In the genomic region with DNA sequence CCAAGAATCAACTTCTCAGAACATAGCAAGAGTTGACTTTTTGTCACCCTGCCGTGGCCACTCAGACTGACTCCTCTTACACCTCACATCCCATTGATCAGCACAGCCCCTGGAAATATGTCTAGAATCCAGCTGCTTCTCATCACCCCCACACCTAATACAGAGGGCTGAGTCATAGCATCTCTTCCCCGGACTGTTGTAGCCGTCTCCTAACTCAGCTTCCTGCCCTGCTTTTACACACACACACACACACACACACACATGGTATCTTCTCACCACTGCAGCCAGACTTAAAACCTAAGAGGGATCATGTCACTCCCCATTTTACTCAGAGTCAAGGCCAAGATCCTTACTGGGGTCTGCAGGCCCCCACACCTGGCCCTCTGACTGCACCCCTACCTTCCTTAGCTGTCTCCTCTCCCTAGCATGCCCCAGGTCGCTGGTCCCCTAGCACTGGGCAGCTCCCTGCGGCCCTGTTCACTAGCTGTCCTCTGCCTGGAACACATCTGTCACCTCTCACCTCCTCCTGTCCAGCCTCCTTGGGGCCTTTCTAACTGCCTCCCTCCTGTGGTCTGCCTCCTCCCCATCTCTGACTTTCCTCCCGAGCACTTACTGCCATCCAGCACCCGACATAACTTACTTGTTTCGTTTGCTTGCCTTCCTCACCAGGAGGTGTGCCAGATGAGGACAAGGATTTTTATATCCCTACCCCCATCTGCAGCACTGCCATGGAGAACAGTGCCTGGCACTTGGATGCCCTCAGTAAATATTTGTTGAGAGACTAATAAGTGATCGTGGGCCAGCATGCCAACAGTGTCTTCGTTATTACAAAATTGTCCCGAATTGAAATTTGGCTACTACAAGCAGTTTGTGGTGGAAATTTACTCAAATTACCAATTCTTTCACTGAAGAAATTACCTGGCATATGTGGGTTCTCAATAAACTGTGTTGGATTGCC, we compare ENCODE assay signal across 8 cellular contexts.
A peak's percentile ranks its signal among the peaks of the same experiment; 100 is the strongest.
DNase-seq lines count a peak whose midpoint lies in the region; ATAC-seq, FAIRE-seq and TF ChIP-seq lines count a peak whose summit lies in the region.

No MANE protein-coding gene starts in this region.

- H2AFZ ChIP-seq in keratinocyte (ENCODE audit: control insufficient read depth, low read length): no peak overlapping the region

- peaks cover 14% of the 10 kb centered on the region for H3K79me2 ChIP-seq in keratinocyte (ENCODE audit: control insufficient read depth, insufficient read depth, low read length)

- peaks cover 49% of the 10 kb centered on the region for H3K4me1 Mint-ChIP-seq in activated naive CD8-positive, alpha-beta T cell treated with anti-CD3 and anti-CD28 coated beads for 36 hours

- peak overlapping the region; percentile 71 for H3K4me2 ChIP-seq in keratinocyte (ENCODE audit: control insufficient read depth, extremely low read depth, insufficient read depth, low read depth, low read length)

- DNase-seq in HPDE6-E6E7 (ENCODE audit: extremely low spot score): peak; percentile 54
- DNase-seq in activated naive CD8-positive, alpha-beta T cell treated with anti-CD3 and anti-CD28 coated beads for 36 hours: peak; percentile 26
- DNase-seq in keratinocyte (ENCODE audit: low read depth, low spot score): peak; percentile 66
- no peak for DNase-seq in tibial artery
- DNase-seq in cerebellum (ENCODE audit: low spot score): no peak
- no peak for DNase-seq in NCI-H748 (lab: John Stamatoyannopoulos, UW; ENCODE audit: unreplicated experiment)

- FAIRE-seq in keratinocyte (lab: Jason Lieb, UNC): peak; percentile 80

- H3K9me1 ChIP-seq in keratinocyte (ENCODE audit: control insufficient read depth, extremely low read depth, insufficient read depth, low read length): peaks cover 8% of the 10 kb centered on the region

- H3K27me3 ChIP-seq in keratinocyte (ENCODE audit: control insufficient read depth, extremely low read depth, insufficient read depth, low read length) (no peaks in the 10 kb centered on the region), tibial artery (no peaks in the 10 kb centered on the region)

- intact Hi-C loops in tibial artery (cut with DNase I; ENCODE audit: low total_unique reads): loop anchor here (5.0 to 10.0 kb wide), 3 partner anchors 57 to 375 kb away; no protein-coding TSS in a partner anchor

- no peaks in the 10 kb centered on the region for H3K9me3 ChIP-seq in keratinocyte (ENCODE audit: control insufficient read depth, low read depth, low read length)
- no peaks in the 10 kb centered on the region for H3K9me3 ChIP-seq in tibial artery

- H3K9ac ChIP-seq in keratinocyte (ENCODE audit: control insufficient read depth, extremely low read depth, insufficient read depth, low read length): peak overlapping the region; percentile 65

- ATAC-seq in HG03439 (IDR thresholded peaks at IDR 0.05; ENCODE audit: unreplicated experiment): no peak

- H3K36me3 ChIP-seq in keratinocyte (ENCODE audit: control insufficient read depth in 2 of 2, extremely low read depth in 1 of 2, insufficient read depth in 2 of 2, low read length in 2 of 2) (peaks cover 0 to 13% of the 10 kb centered on the region in 2 experiments), tibial artery (no peaks in the 10 kb centered on the region)

- H3K27ac ChIP-seq in C4-2B (peak overlapping the region; percentile 46), keratinocyte (ENCODE audit: control insufficient read depth, insufficient read depth, low read length) (peak overlapping the region; percentile 78), tibial artery (peak overlapping the region in 1 of 2 donors; percentile 48)

- H4K20me1 ChIP-seq in keratinocyte (ENCODE audit: control insufficient read depth, extremely low read depth, insufficient read depth, low read length): peaks cover 2% of the 10 kb centered on the region

- peaks cover 34% of the 10 kb centered on the region for H3K4me1 ChIP-seq in keratinocyte (ENCODE audit: control insufficient read depth, extremely low read depth, insufficient read depth, low read length)
- peaks cover 0 to 40% (median 26%) of the 10 kb centered on the region in 4 donors for H3K4me1 ChIP-seq in tibial artery

- no peaks in the 10 kb centered on the region for H3K9me3 Mint-ChIP-seq in activated naive CD8-positive, alpha-beta T cell treated with anti-CD3 and anti-CD28 coated beads for 36 hours

- TF ChIP-seq CTCF in C4-2B (conservative IDR thresholded peaks at IDR 0.05) (no peak), keratinocyte (optimal IDR thresholded peaks at IDR 0.05 in 1 of 3, IDR thresholded peaks at IDR 0.05 in 1 of 3, conservative IDR thresholded peaks at IDR 0.05 in 1 of 3; ENCODE audit: extremely low read depth in 1 of 3, insufficient read depth in 2 of 3, low read length in 3 of 3) (no peak), tibial artery (IDR thresholded peaks at IDR 0.05) (no peak)

- H3K27ac Mint-ChIP-seq in activated naive CD8-positive, alpha-beta T cell treated with anti-CD3 and anti-CD28 coated beads for 36 hours: peak overlapping the region; percentile 81

- H3K27me3 Mint-ChIP-seq in activated naive CD8-positive, alpha-beta T cell treated with anti-CD3 and anti-CD28 coated beads for 36 hours: no peaks in the 10 kb centered on the region

- no peak overlapping the region for H3K4me3 Mint-ChIP-seq in activated naive CD8-positive, alpha-beta T cell treated with anti-CD3 and anti-CD28 coated beads for 36 hours

- dilution Hi-C loops in keratinocyte (cut with MboI; ENCODE audit: extremely low pct_ligation_motif_present, low sequenced_read_pairs): no loop called here

- peaks cover 4% of the 10 kb centered on the region for H3K36me3 Mint-ChIP-seq in activated naive CD8-positive, alpha-beta T cell treated with anti-CD3 and anti-CD28 coated beads for 36 hours

- peak overlapping the region in 1 of 3 experiments; percentile 34 for H3K4me3 ChIP-seq in keratinocyte (ENCODE audit: control insufficient read depth in 2 of 3, extremely low read depth in 1 of 3, insufficient read depth in 2 of 3, low read depth in 1 of 3, low read length in 3 of 3)
- no peak overlapping the region for H3K4me3 ChIP-seq in tibial artery

Comparison
In these comparisons a context has a peak if more than half of its experiments do, and no peak if none do; other contexts are left out.
1. DNase-seq: peak in HPDE6-E6E7 (single experiment), activated naive CD8-positive, alpha-beta T cell treated with anti-CD3 and anti-CD28 coated beads for 36 hours (single experiment) and keratinocyte (single experiment); none in tibial artery (0 of 2), cerebellum (single experiment) and NCI-H748 (single experiment).